In genomic region chrX:45769919-45770582, GRCh38 we compare ENCODE assay signal across 1 cellular context.
TF ChIP-seq lines count a peak whose summit lies in the region.

No MANE protein-coding gene starts in this region.

TF ChIP-seq in HepG2, 621 proteins besides CTCF, POLR2A, EP300 and RAD21 (continued from another document and continues in another):
- TF ChIP-seq, protein P1, sequence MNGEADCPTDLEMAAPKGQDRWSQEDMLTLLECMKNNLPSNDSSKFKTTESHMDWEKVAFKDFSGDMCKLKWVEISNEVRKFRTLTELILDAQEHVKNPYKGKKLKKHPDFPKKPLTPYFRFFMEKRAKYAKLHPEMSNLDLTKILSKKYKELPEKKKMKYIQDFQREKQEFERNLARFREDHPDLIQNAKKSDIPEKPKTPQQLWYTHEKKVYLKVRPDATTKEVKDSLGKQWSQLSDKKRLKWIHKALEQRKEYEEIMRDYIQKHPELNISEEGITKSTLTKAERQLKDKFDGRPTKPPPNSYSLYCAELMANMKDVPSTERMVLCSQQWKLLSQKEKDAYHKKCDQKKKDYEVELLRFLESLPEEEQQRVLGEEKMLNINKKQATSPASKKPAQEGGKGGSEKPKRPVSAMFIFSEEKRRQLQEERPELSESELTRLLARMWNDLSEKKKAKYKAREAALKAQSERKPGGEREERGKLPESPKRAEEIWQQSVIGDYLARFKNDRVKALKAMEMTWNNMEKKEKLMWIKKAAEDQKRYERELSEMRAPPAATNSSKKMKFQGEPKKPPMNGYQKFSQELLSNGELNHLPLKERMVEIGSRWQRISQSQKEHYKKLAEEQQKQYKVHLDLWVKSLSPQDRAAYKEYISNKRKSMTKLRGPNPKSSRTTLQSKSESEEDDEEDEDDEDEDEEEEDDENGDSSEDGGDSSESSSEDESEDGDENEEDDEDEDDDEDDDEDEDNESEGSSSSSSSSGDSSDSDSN (CRISPR knock-in tag; IDR thresholded peaks at IDR 0.05), result no peak
- no peak for TF ChIP-seq MXD1 (CRISPR knock-in tag; IDR thresholded peaks at IDR 0.05)
- no peak for TF ChIP-seq ZNF12 (CRISPR knock-in tag; IDR thresholded peaks at IDR 0.05)
- TF ChIP-seq NFYC (CRISPR knock-in tag; IDR thresholded peaks at IDR 0.05), result peak; percentile 56
- no peak for TF ChIP-seq EZH2 (conservative IDR thresholded peaks at IDR 0.05; ENCODE audit: low read depth, low read length)
- TF ChIP-seq NR2C2 (CRISPR knock-in tag; IDR thresholded peaks at IDR 0.05; ENCODE audit: borderline replicate concordance), result no peak
- no peak for TF ChIP-seq RAD51 (IDR thresholded peaks at IDR 0.05; ENCODE audit: borderline replicate concordance)
- TF ChIP-seq ZNF17 (CRISPR knock-in tag; IDR thresholded peaks at IDR 0.05), result no peak
- TF ChIP-seq SRY (CRISPR knock-in tag; IDR thresholded peaks at IDR 0.05), result no peak
- no peak for TF ChIP-seq ZFP82 (CRISPR knock-in tag; IDR thresholded peaks at IDR 0.05; ENCODE audit: borderline replicate concordance)
- no peak for TF ChIP-seq NBN (conservative IDR thresholded peaks at IDR 0.05)
- TF ChIP-seq, protein P2, sequence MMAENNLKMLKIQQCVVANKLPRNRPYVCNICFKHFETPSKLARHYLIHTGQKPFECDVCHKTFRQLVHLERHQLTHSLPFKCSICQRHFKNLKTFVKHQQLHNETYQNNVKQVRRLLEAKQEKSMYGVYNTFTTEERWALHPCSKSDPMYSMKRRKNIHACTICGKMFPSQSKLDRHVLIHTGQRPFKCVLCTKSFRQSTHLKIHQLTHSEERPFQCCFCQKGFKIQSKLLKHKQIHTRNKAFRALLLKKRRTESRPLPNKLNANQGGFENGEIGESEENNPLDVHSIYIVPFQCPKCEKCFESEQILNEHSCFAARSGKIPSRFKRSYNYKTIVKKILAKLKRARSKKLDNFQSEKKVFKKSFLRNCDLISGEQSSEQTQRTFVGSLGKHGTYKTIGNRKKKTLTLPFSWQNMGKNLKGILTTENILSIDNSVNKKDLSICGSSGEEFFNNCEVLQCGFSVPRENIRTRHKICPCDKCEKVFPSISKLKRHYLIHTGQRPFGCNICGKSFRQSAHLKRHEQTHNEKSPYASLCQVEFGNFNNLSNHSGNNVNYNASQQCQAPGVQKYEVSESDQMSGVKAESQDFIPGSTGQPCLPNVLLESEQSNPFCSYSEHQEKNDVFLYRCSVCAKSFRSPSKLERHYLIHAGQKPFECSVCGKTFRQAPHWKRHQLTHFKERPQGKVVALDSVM (CRISPR knock-in tag; IDR thresholded peaks at IDR 0.05), result no peak
- TF ChIP-seq RBM39 (IDR thresholded peaks at IDR 0.05; ENCODE audit: low read depth, low read length, poor library complexity, severe bottlenecking), result no peak
- TF ChIP-seq TRIM24 (CRISPR knock-in tag; IDR thresholded peaks at IDR 0.05), result no peak
- TF ChIP-seq ZNF691 (CRISPR knock-in tag; IDR thresholded peaks at IDR 0.05; ENCODE audit: borderline replicate concordance, low read depth), result no peak
- TF ChIP-seq NPAS2 (CRISPR knock-in tag; IDR thresholded peaks at IDR 0.05; ENCODE audit: borderline replicate concordance), result no peak
- TF ChIP-seq GRHL1 (CRISPR knock-in tag; conservative IDR thresholded peaks at IDR 0.05), result no peak
- TF ChIP-seq SETDB1 (CRISPR knock-in tag; IDR thresholded peaks at IDR 0.05; ENCODE audit: borderline replicate concordance), result no peak
- peak; percentile 44; the same call in 1 of the 2 replicates for TF ChIP-seq USF2 (IDR thresholded peaks at IDR 0.05; ENCODE audit: low read depth, low read length)
- TF ChIP-seq USF2 (CRISPR knock-in tag; IDR thresholded peaks at IDR 0.05; ENCODE audit: borderline replicate concordance), result no peak; the same call in 1 of the 2 replicates
- TF ChIP-seq TGIF2 (CRISPR knock-in tag; IDR thresholded peaks at IDR 0.05), result no peak
- TF ChIP-seq NFYB (CRISPR knock-in tag; IDR thresholded peaks at IDR 0.05), result peak; percentile 60
- no peak for TF ChIP-seq DMTF1 (CRISPR knock-in tag; IDR thresholded peaks at IDR 0.05)
- TF ChIP-seq SOX13 (IDR thresholded peaks at IDR 0.05), result no peak
- 0 out of 4 replicates have a peak, but pooled peaks of 1 of the 2 experiments have one; percentile 9 for TF ChIP-seq SOX13 (CRISPR knock-in tag; conservative IDR thresholded peaks at IDR 0.05 in 1 of 2, IDR thresholded peaks at IDR 0.05 in 1 of 2)
- no peak for TF ChIP-seq ZNF564 (CRISPR knock-in tag; IDR thresholded peaks at IDR 0.05)
- no peak for TF ChIP-seq ZC3H13 (CRISPR knock-in tag; IDR thresholded peaks at IDR 0.05)
- no peak for TF ChIP-seq MAF1 (CRISPR knock-in tag; IDR thresholded peaks at IDR 0.05; ENCODE audit: borderline replicate concordance)
- no peak for TF ChIP-seq HNF4A (CRISPR knock-in tag; IDR thresholded peaks at IDR 0.05)
- TF ChIP-seq, protein P3, sequence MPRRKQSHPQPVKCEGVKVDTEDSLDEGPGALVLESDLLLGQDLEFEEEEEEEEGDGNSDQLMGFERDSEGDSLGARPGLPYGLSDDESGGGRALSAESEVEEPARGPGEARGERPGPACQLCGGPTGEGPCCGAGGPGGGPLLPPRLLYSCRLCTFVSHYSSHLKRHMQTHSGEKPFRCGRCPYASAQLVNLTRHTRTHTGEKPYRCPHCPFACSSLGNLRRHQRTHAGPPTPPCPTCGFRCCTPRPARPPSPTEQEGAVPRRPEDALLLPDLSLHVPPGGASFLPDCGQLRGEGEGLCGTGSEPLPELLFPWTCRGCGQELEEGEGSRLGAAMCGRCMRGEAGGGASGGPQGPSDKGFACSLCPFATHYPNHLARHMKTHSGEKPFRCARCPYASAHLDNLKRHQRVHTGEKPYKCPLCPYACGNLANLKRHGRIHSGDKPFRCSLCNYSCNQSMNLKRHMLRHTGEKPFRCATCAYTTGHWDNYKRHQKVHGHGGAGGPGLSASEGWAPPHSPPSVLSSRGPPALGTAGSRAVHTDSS (CRISPR knock-in tag; conservative IDR thresholded peaks at IDR 0.05), result no peak
- TF ChIP-seq PHF8 (CRISPR knock-in tag; IDR thresholded peaks at IDR 0.05), result no peak
- TF ChIP-seq, protein P4, sequence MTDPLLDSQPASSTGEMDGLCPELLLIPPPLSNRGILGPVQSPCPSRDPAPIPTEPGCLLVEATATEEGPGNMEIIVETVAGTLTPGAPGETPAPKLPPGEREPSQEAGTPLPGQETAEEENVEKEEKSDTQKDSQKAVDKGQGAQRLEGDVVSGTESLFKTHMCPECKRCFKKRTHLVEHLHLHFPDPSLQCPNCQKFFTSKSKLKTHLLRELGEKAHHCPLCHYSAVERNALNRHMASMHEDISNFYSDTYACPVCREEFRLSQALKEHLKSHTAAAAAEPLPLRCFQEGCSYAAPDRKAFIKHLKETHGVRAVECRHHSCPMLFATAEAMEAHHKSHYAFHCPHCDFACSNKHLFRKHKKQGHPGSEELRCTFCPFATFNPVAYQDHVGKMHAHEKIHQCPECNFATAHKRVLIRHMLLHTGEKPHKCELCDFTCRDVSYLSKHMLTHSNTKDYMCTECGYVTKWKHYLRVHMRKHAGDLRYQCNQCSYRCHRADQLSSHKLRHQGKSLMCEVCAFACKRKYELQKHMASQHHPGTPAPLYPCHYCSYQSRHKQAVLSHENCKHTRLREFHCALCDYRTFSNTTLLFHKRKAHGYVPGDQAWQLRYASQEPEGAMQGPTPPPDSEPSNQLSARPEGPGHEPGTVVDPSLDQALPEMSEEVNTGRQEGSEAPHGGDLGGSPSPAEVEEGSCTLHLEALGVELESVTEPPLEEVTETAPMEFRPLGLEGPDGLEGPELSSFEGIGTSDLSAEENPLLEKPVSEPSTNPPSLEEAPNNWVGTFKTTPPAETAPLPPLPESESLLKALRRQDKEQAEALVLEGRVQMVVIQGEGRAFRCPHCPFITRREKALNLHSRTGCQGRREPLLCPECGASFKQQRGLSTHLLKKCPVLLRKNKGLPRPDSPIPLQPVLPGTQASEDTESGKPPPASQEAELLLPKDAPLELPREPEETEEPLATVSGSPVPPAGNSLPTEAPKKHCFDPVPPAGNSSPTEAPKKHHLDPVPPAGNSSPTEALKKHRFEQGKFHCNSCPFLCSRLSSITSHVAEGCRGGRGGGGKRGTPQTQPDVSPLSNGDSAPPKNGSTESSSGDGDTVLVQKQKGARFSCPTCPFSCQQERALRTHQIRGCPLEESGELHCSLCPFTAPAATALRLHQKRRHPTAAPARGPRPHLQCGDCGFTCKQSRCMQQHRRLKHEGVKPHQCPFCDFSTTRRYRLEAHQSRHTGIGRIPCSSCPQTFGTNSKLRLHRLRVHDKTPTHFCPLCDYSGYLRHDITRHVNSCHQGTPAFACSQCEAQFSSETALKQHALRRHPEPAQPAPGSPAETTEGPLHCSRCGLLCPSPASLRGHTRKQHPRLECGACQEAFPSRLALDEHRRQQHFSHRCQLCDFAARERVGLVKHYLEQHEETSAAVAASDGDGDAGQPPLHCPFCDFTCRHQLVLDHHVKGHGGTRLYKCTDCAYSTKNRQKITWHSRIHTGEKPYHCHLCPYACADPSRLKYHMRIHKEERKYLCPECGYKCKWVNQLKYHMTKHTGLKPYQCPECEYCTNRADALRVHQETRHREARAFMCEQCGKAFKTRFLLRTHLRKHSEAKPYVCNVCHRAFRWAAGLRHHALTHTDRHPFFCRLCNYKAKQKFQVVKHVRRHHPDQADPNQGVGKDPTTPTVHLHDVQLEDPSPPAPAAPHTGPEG (CRISPR knock-in tag; IDR thresholded peaks at IDR 0.05), result no peak
- no peak for TF ChIP-seq ZFX (CRISPR knock-in tag; IDR thresholded peaks at IDR 0.05; ENCODE audit: low read depth)
- TF ChIP-seq XRCC5 (optimal IDR thresholded peaks at IDR 0.05; ENCODE audit: low read length), result no peak
- TF ChIP-seq HOXD1 (CRISPR knock-in tag; IDR thresholded peaks at IDR 0.05), result no peak
- TF ChIP-seq, protein P5, sequence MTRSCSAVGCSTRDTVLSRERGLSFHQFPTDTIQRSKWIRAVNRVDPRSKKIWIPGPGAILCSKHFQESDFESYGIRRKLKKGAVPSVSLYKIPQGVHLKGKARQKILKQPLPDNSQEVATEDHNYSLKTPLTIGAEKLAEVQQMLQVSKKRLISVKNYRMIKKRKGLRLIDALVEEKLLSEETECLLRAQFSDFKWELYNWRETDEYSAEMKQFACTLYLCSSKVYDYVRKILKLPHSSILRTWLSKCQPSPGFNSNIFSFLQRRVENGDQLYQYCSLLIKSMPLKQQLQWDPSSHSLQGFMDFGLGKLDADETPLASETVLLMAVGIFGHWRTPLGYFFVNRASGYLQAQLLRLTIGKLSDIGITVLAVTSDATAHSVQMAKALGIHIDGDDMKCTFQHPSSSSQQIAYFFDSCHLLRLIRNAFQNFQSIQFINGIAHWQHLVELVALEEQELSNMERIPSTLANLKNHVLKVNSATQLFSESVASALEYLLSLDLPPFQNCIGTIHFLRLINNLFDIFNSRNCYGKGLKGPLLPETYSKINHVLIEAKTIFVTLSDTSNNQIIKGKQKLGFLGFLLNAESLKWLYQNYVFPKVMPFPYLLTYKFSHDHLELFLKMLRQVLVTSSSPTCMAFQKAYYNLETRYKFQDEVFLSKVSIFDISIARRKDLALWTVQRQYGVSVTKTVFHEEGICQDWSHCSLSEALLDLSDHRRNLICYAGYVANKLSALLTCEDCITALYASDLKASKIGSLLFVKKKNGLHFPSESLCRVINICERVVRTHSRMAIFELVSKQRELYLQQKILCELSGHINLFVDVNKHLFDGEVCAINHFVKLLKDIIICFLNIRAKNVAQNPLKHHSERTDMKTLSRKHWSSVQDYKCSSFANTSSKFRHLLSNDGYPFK (CRISPR knock-in tag; IDR thresholded peaks at IDR 0.05; ENCODE audit: borderline replicate concordance), result no peak
- TF ChIP-seq ZNF124 (CRISPR knock-in tag; IDR thresholded peaks at IDR 0.05), result no peak
